In the genomic region with DNA sequence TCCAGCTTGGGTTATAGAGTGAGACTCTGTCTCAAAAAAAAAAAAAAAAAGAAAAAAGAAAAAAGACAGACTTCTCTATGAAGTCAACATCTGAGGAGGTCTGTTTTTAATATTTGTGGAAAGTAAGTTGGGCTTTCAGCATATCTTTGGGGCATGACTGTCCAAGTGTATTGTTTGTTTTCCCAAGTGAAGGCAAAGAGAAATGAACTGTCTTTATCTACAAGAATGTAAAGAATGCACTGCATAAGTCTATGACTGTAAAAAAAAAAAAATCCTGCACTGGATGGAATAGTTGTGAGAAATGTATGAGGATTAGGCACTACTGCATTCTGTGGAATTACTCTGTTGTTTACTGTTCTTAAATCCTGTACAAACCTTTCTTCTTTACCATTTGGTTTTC, we compare ENCODE assay signal across 15 cellular contexts. TPM values are rescaled to one million over a fixed set of nuclear protein-coding genes. Genes with fewer than 3 reads are reported as not detected.
DNase-seq lines count a peak whose midpoint lies in the region; FAIRE-seq and TF ChIP-seq lines count a peak whose summit lies in the region.
"Had no signal": no experiment of that assay in that cellular context is flagged by ENCODE, and none has a peak within 500 bp of the region (broad histone marks: within the 10 kb centered on the region; RNA-seq: fewer than 3 reads in every experiment).

No MANE protein-coding gene starts in this region.

- peaks cover 14 to 23% (median 18%) of the 10 kb centered on the region in 3 donors for H3K27me3 Mint-ChIP-seq in CD14-positive monocyte (ENCODE audit: low read depth in 3 of 3)

- H3K9me3 Mint-ChIP-seq in CD14-positive monocyte = peaks cover 3 to 8% (median 5%) of the 10 kb centered on the region in 7 donors

- BruUV-seq in A673 (replicated peaks; lab: Mats Ljungman, UMichigan) = no TSS peak

- TF ChIP-seq CTCF in A673 (conservative IDR thresholded peaks at IDR 0.05; ENCODE audit: low read depth, low read length) (no peak), bronchial epithelial cell (IDR thresholded peaks at IDR 0.05; ENCODE audit: insufficient read depth, low read length, severe bottlenecking) (no peak), CD14-positive monocyte (IDR thresholded peaks at IDR 0.05) (no peak)

- H3K4me1 ChIP-seq in A673 (ENCODE audit: insufficient read depth, low read length, poor library complexity, severe bottlenecking) (peaks cover 18% of the 10 kb centered on the region), SJCRH30 (no peaks in the 10 kb centered on the region; the same call in 1 of the 2 replicates)

- intact Hi-C loops in A673 (cut with micrococcal nuclease; ENCODE audit: unreplicated experiment) = no loop called here
- intact Hi-C loops in CD14-positive monocyte (cut with micrococcal nuclease) = no loop called here

- peak; percentile 28 for DNase-seq in A673 (ENCODE audit: low spot score)
- DNase-seq in HS-5 (ENCODE audit: low read depth) = peak; percentile 83
- DNase-seq in bronchial epithelial cell (ENCODE audit: low read depth) = peak; percentile 83
- peak; percentile 95 for DNase-seq in kidney glomerular epithelial cell (lab: John Stamatoyannopoulos, UW)
- DNase-seq in putamen (ENCODE audit: low spot score) = no peak
- no peak for DNase-seq in NCI-H2081 (lab: John Stamatoyannopoulos, UW)
- no peak for DNase-seq in SJCRH30
- DNase-seq in CD14-positive monocyte (ENCODE audit: low spot score) = no peak
- DNase-seq: activated B cell treated with CpG ODN at 0.5 μM for 24 hours; activated T-cell treated with anti-CD3 and anti-CD28 coated beads, Interleukin-2, amount 50 U/mL, for 48 hours; AML-193; GF-D8; Kasumi-1; RPMI8226 had no signal

- CTCF ChIA-PET in A673 (lab: Charles Lee) = no interaction called here

- H3K36me3 ChIP-seq in A673 (ENCODE audit: insufficient read depth, low read length, poor library complexity, severe bottlenecking) (no peaks in the 10 kb centered on the region), bronchial epithelial cell (ENCODE audit: control insufficient read depth, insufficient read depth, low read length) (no peaks in the 10 kb centered on the region), SJCRH30 (no peaks in the 10 kb centered on the region)

- no peaks in the 10 kb centered on the region for H3K27me3 ChIP-seq in A673 (replicated peaks; ENCODE audit: insufficient read depth, low read depth, low read length, poor library complexity)
- no peaks in the 10 kb centered on the region for H3K27me3 ChIP-seq in bronchial epithelial cell (ENCODE audit: control insufficient read depth, insufficient read depth, low read length)
- 0 out of 2 replicates have a peak, but pooled peaks cover 3% of the 10 kb centered on the region for H3K27me3 ChIP-seq in SJCRH30

- H3K4me3 ChIP-seq in A673 (ENCODE audit: low read depth, low read length, poor library complexity, severe bottlenecking) (no peak overlapping the region), bronchial epithelial cell (ENCODE audit: low read depth, low read length) (no peak overlapping the region), SJCRH30 (no peak overlapping the region)

- H3K9me3 ChIP-seq in A673 (ENCODE audit: low read depth, low read length, poor library complexity, severe bottlenecking) (no peaks in the 10 kb centered on the region), SJCRH30 (replicated peaks) (no peaks in the 10 kb centered on the region)

- H3K4me3 Mint-ChIP-seq in CD14-positive monocyte = no peak overlapping the region
- H3K4me3 Mint-ChIP-seq: activated B cell treated with CpG ODN at 0.5 μM for 24 hours; central memory CD8-positive, alpha-beta T cell had no signal

- POLR2A ChIA-PET in A673 (lab: Charles Lee; ENCODE audit: low non-redundant PET) = no interaction called here

- FAIRE-seq in bronchial epithelial cell (lab: Jason Lieb, UNC) = no peak

- H3K4me1 Mint-ChIP-seq in CD14-positive monocyte = no peaks in the 10 kb centered on the region
- H3K4me1 Mint-ChIP-seq: activated B cell treated with CpG ODN at 0.5 μM for 24 hours had no signal

- no peak overlapping the region for H3K27ac ChIP-seq in A673 (ENCODE audit: low read depth, low read length, poor library complexity, severe bottlenecking)
- no peak overlapping the region for H3K27ac ChIP-seq in SJCRH30

- H3K27ac Mint-ChIP-seq in CD14-positive monocyte = no peak overlapping the region
- H3K27ac Mint-ChIP-seq: activated B cell treated with CpG ODN at 0.5 μM for 24 hours had no signal

- no peaks in the 10 kb centered on the region for H3K36me3 Mint-ChIP-seq in CD14-positive monocyte

RNA-seq across cellular contexts. Expression of gene TMEM61, which starts 45.6 kb away (rescaled TPM):
- total RNA-seq in A673 (2021) (not detected in 2 replicates), bronchial epithelial cell (2.9 and 4.2 TPM in 2 replicates)
- not detected in 2 replicates for total RNA-seq in SJCRH30 (2014; rRNA removed; shearing (Covaris generic))
- not detected for polyA plus RNA-seq in CD14-positive monocyte
- total RNA-seq: activated B cell treated with CpG ODN at 0.5 μM for 24 hours had no signal

RNA-seq across cellular contexts. Expression of gene DHCR24, which starts 47.9 kb away (rescaled TPM):
- total RNA-seq in A673 (2021) (245 and 273 TPM in 2 replicates), bronchial epithelial cell (118 and 212 TPM in 2 replicates)
- 45.5 and 45.6 TPM in 2 replicates for total RNA-seq in SJCRH30 (2014; rRNA removed; shearing (Covaris generic))
- 1 to 10 TPM; 3.0 to 3.5 TPM for polyA plus RNA-seq in CD14-positive monocyte

Comparison
In these comparisons a context has a peak if more than half of its experiments do, and no peak if none do; other contexts are left out.
1. DNase-seq: peak in A673 (single experiment), HS-5 (single experiment), bronchial epithelial cell (single experiment) and kidney glomerular epithelial cell (single experiment); none in putamen (single experiment), NCI-H2081 (0 of 2), SJCRH30 (0 of 2) and CD14-positive monocyte (single experiment).